ENCODE assay signal across 25 cellular contexts in the genomic region with DNA sequence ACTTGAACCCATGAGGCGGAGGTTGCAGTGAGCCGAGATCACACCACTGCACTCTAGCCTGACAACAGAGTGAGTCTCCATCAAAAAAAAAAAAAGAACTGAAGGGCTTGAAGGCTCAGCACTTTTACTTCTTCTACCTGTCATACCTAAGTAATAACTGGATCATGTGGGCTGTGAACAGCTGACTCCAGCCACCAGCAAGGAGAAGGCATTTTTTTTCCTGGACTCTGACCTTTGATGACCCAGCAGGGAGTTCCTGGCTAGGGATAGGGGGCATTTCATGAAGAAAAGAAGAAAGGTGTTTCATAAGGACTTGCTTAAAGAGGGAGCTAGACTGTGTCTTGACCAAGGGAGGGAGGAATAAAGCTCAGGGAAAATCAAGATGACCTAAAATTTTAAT.
"Had no signal": no experiment of that assay in that cellular context is flagged by ENCODE, and none has a peak within 500 bp of the region (broad histone marks: within the 10 kb centered on the region; RNA-seq: fewer than 3 reads in every experiment).

No MANE protein-coding gene starts in this region.

- H3K36me3 ChIP-seq: colonic mucosa, esophagus muscularis mucosa, esophagus squamous epithelium, gastrocnemius medialis, gastroesophageal sphincter, heart left ventricle, heart right ventricle had no signal

- H3K4me3 Mint-ChIP-seq: dendritic cell treated with granulocyte-macrophage colony-stimulating factor and Interleukin-4, amounts not matched to agents 40 ng/mL and 50 ng/mL, for 4 days; effector memory CD8-positive, alpha-beta T cell; endodermal cell had no signal

- H3K4me3 ChIP-seq: colonic mucosa, coronary artery, dorsolateral prefrontal cortex, esophagus muscularis mucosa, esophagus squamous epithelium, gastrocnemius medialis, gastroesophageal sphincter, heart left ventricle, heart right ventricle had no signal

- H3K27ac ChIP-seq: colonic mucosa, coronary artery, dorsolateral prefrontal cortex, epithelial cell of prostate, esophagus muscularis mucosa, esophagus squamous epithelium, foreskin keratinocyte, gastrocnemius medialis, gastroesophageal sphincter, heart left ventricle, heart right ventricle had no signal

- H3K27me3 ChIP-seq: colonic mucosa, dorsolateral prefrontal cortex, esophagus muscularis mucosa, esophagus squamous epithelium, gastrocnemius medialis, gastroesophageal sphincter, heart left ventricle, heart right ventricle had no signal

- H3K9me3 ChIP-seq: colonic mucosa, esophagus muscularis mucosa, esophagus squamous epithelium, gastrocnemius medialis had no signal

- H3K27ac Mint-ChIP-seq: dendritic cell treated with granulocyte-macrophage colony-stimulating factor and Interleukin-4, amounts not matched to agents 40 ng/mL and 50 ng/mL, for 4 days; effector memory CD8-positive, alpha-beta T cell; endodermal cell had no signal

- ATAC-seq: effector memory CD8-positive, alpha-beta T cell; esophagus mucosa; foreskin keratinocyte; gastrocnemius medialis; gastroesophageal sphincter; heart left ventricle; heart right ventricle had no signal

- DNase-seq: colonic mucosa; cortex of kidney; dermis blood vessel endothelial cell; dorsolateral prefrontal cortex; effector CD4-positive, alpha-beta T cell; effector CD8-positive, alpha-beta T cell; effector memory CD4-positive, alpha-beta T cell; effector memory CD8-positive, alpha-beta T cell; endodermal cell; erythroblast; esophagus squamous epithelium; foreskin fibroblast; foreskin keratinocyte; foreskin melanocyte; gastrocnemius medialis; glutamatergic neuron; head of caudate nucleus; heart left ventricle; heart right ventricle had no signal

- H3K4me1 ChIP-seq: colonic mucosa, esophagus muscularis mucosa, esophagus squamous epithelium, foreskin keratinocyte, gastrocnemius medialis, gastroesophageal sphincter, heart right ventricle had no signal

- H3K9me3 Mint-ChIP-seq: dendritic cell treated with granulocyte-macrophage colony-stimulating factor and Interleukin-4, amounts not matched to agents 40 ng/mL and 50 ng/mL, for 4 days had no signal

- H3K4me1 Mint-ChIP-seq: endodermal cell had no signal
